ENCODE assay signal across 20 cellular contexts in the genomic region with DNA sequence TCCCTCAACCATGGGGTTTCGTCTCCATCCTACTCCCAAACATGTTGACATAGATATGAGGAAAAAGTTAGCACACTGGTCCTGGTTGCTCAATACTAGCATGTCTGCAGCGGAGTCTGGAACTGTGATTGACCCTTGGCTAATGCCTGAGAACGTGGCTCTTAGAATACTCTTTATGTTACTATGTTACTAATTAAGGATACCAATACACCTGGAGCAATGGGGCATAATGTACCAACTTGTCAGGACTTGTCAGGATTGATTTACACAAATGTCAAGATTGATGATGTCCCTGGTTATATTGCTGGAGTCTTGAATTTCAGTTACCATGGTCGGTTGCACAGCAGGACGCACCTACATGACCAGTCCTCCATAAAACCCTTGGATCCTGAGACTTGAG.
A peak's percentile ranks its signal among the peaks of the same experiment; 100 is the strongest.
DNase-seq lines count a peak whose midpoint lies in the region; ATAC-seq, FAIRE-seq and TF ChIP-seq lines count a peak whose summit lies in the region.
"Had no signal": no experiment of that assay in that cellular context is flagged by ENCODE, and none has a peak within 500 bp of the region (broad histone marks: within the 10 kb centered on the region; RNA-seq: fewer than 3 reads in every experiment).

No MANE protein-coding gene starts in this region.

- H3K79me2 ChIP-seq in keratinocyte (ENCODE audit: control insufficient read depth, insufficient read depth, low read length), result no peaks in the 10 kb centered on the region

- TF ChIP-seq CTCF in keratinocyte (optimal IDR thresholded peaks at IDR 0.05 in 1 of 3, IDR thresholded peaks at IDR 0.05 in 1 of 3, conservative IDR thresholded peaks at IDR 0.05 in 1 of 3; ENCODE audit: extremely low read depth in 1 of 3, insufficient read depth in 2 of 3, low read length in 3 of 3), result no peak
- no peak for TF ChIP-seq CTCF in activated CD8-positive, alpha-beta T cell treated with anti-CD3 and anti-CD28 coated beads for 36 hours (IDR thresholded peaks at IDR 0.05)

- CTCF ChIA-PET in activated CD8-positive, alpha-beta T cell treated with anti-CD3 and anti-CD28 coated beads for 36 hours (lab: Charles Lee), result no interaction called here

- no peaks in the 10 kb centered on the region for H3K4me1 Mint-ChIP-seq in activated CD8-positive, alpha-beta T cell treated with anti-CD3 and anti-CD28 coated beads for 36 hours (ENCODE audit: low read depth)
- H3K4me1 Mint-ChIP-seq: activated naive CD4-positive, alpha-beta T cell treated with anti-CD3 and anti-CD28 coated beads, Interleukin-2, amount 50 U/mL, for 24 hours had no signal

- H3K9me3 ChIP-seq in keratinocyte (ENCODE audit: control insufficient read depth, low read depth, low read length), result no peaks in the 10 kb centered on the region

- H2AFZ ChIP-seq in keratinocyte (ENCODE audit: control insufficient read depth, low read length), result peak overlapping the region; percentile 89

- no peaks in the 10 kb centered on the region for H3K36me3 ChIP-seq in keratinocyte (ENCODE audit: control insufficient read depth in 2 of 2, extremely low read depth in 1 of 2, insufficient read depth in 2 of 2, low read length in 2 of 2)
- H3K36me3 ChIP-seq: cardiac muscle cell, left ventricle myocardium inferior had no signal

- no peaks in the 10 kb centered on the region for H3K36me3 Mint-ChIP-seq in activated CD8-positive, alpha-beta T cell treated with anti-CD3 and anti-CD28 coated beads for 36 hours (ENCODE audit: low read depth)
- H3K36me3 Mint-ChIP-seq: activated naive CD4-positive, alpha-beta T cell treated with anti-CD3 and anti-CD28 coated beads, Interleukin-2, amount 50 U/mL, for 24 hours had no signal

- peak overlapping the region; percentile 75 for H3K27ac ChIP-seq in keratinocyte (ENCODE audit: control insufficient read depth, insufficient read depth, low read length)
- H3K27ac ChIP-seq: cardiac muscle cell, left ventricle myocardium inferior had no signal

- peak overlapping the region; percentile 29 for H3K9ac ChIP-seq in keratinocyte (ENCODE audit: control insufficient read depth, extremely low read depth, insufficient read depth, low read length)

- POLR2A ChIA-PET in activated CD8-positive, alpha-beta T cell treated with anti-CD3 and anti-CD28 coated beads for 36 hours (lab: Charles Lee), result no interaction called here

- peak; percentile 16 for ATAC-seq in GM19035 (IDR thresholded peaks at IDR 0.05; ENCODE audit: unreplicated experiment)
- peak; percentile 9 for ATAC-seq in HG02981 (IDR thresholded peaks at IDR 0.05; ENCODE audit: unreplicated experiment)
- ATAC-seq in stimulated activated naive CD8-positive, alpha-beta T cell treated with anti-CD3 and anti-CD28 coated beads, Interleukin-15, Interleukin-2, amounts not matched to agents 100 U/mL and 50 U/mL, for 24 hours, result no peak
- no peak for ATAC-seq in activated CD8-positive, alpha-beta T cell treated with anti-CD3 and anti-CD28 coated beads for 36 hours
- ATAC-seq: HepG2 had no signal

- intact Hi-C loops in activated CD8-positive, alpha-beta T cell treated with anti-CD3 and anti-CD28 coated beads for 36 hours (cut with micrococcal nuclease), result no loop called here

- H3K9me1 ChIP-seq in keratinocyte (ENCODE audit: control insufficient read depth, extremely low read depth, insufficient read depth, low read length), result no peaks in the 10 kb centered on the region

- no peaks in the 10 kb centered on the region for H3K27me3 Mint-ChIP-seq in activated CD8-positive, alpha-beta T cell treated with anti-CD3 and anti-CD28 coated beads for 36 hours
- H3K27me3 Mint-ChIP-seq: activated naive CD4-positive, alpha-beta T cell treated with anti-CD3 and anti-CD28 coated beads, Interleukin-2, amount 50 U/mL, for 24 hours; stimulated activated naive CD8-positive, alpha-beta T cell treated with anti-CD3 and anti-CD28 coated beads, Interleukin-15, Interleukin-2, amounts not matched to agents 100 ng/mL and 50 ng/mL, for 24 hours had no signal

- H3K4me3 ChIP-seq in keratinocyte (ENCODE audit: control insufficient read depth in 2 of 3, extremely low read depth in 1 of 3, insufficient read depth in 2 of 3, low read depth in 1 of 3, low read length in 3 of 3), result no peak overlapping the region
- H3K4me3 ChIP-seq: cardiac muscle cell, left ventricle myocardium inferior had no signal

- peaks cover 4% of the 10 kb centered on the region for H3K9me3 Mint-ChIP-seq in activated CD8-positive, alpha-beta T cell treated with anti-CD3 and anti-CD28 coated beads for 36 hours
- H3K9me3 Mint-ChIP-seq: activated naive CD4-positive, alpha-beta T cell treated with anti-CD3 and anti-CD28 coated beads, Interleukin-2, amount 50 U/mL, for 24 hours had no signal

- H3K4me2 ChIP-seq in keratinocyte (ENCODE audit: control insufficient read depth, extremely low read depth, insufficient read depth, low read depth, low read length), result peak overlapping the region; percentile 61

- no peak overlapping the region for H3K4me3 Mint-ChIP-seq in activated CD8-positive, alpha-beta T cell treated with anti-CD3 and anti-CD28 coated beads for 36 hours
- H3K4me3 Mint-ChIP-seq: activated naive CD4-positive, alpha-beta T cell treated with anti-CD3 and anti-CD28 coated beads, Interleukin-2, amount 50 U/mL, for 24 hours; stimulated activated naive CD8-positive, alpha-beta T cell treated with anti-CD3 and anti-CD28 coated beads, Interleukin-15, Interleukin-2, amounts not matched to agents 100 ng/mL and 50 ng/mL, for 24 hours had no signal

- dilution Hi-C loops in keratinocyte (cut with MboI; ENCODE audit: extremely low pct_ligation_motif_present, low sequenced_read_pairs), result no loop called here

- H3K4me1 ChIP-seq in keratinocyte (ENCODE audit: control insufficient read depth, extremely low read depth, insufficient read depth, low read length), result peaks cover 8% of the 10 kb centered on the region
- H3K4me1 ChIP-seq: left ventricle myocardium inferior had no signal

- H3K27ac Mint-ChIP-seq in activated CD8-positive, alpha-beta T cell treated with anti-CD3 and anti-CD28 coated beads for 36 hours, result no peak overlapping the region
- H3K27ac Mint-ChIP-seq: activated naive CD4-positive, alpha-beta T cell treated with anti-CD3 and anti-CD28 coated beads, Interleukin-2, amount 50 U/mL, for 24 hours; stimulated activated naive CD8-positive, alpha-beta T cell treated with anti-CD3 and anti-CD28 coated beads, Interleukin-15, Interleukin-2, amounts not matched to agents 100 ng/mL and 50 ng/mL, for 24 hours had no signal

- peak; percentile 44 for DNase-seq in NCI-H510A treated with DMSO at 0.1 percent for 48 hours (lab: John Stamatoyannopoulos, UW)
- no peak for DNase-seq in keratinocyte (ENCODE audit: low read depth, low spot score)
- no peak for DNase-seq in stimulated activated naive CD8-positive, alpha-beta T cell treated with anti-CD3 and anti-CD28 coated beads, Interleukin-15, Interleukin-2, amounts not matched to agents 100 U/mL and 50 U/mL, for 24 hours
- no peak for DNase-seq in SKM-1 (lab: John Stamatoyannopoulos, UW; ENCODE audit: unreplicated experiment)
- DNase-seq in activated CD8-positive, alpha-beta T cell treated with anti-CD3 and anti-CD28 coated beads for 36 hours, result no peak
- no peak for DNase-seq in NCI-H774 (lab: John Stamatoyannopoulos, UW)
- DNase-seq: activated CD4-positive, CD25-positive, alpha-beta regulatory T cell treated with anti-CD3 and anti-CD28 coated beads, Interleukin-2, amount 50 U/mL, for 72 hours; AML-193; effector CD8-positive, alpha-beta T cell; left ventricle myocardium inferior; NCI-H1092; NCI-H82; Right ventricle myocardium superior had no signal

- H4K20me1 ChIP-seq in keratinocyte (ENCODE audit: control insufficient read depth, extremely low read depth, insufficient read depth, low read length), result no peaks in the 10 kb centered on the region

- peak; percentile 44 for FAIRE-seq in keratinocyte (lab: Jason Lieb, UNC)
- FAIRE-seq: HepG2, urothelium cell line had no signal

- H3K27me3 ChIP-seq in keratinocyte (ENCODE audit: control insufficient read depth, extremely low read depth, insufficient read depth, low read length), result no peaks in the 10 kb centered on the region
- H3K27me3 ChIP-seq: cardiac muscle cell had no signal

Comparison
In these comparisons a context has a peak if more than half of its experiments do, and no peak if none do; other contexts are left out.
1. ATAC-seq: peak in GM19035 (single experiment) and HG02981 (single experiment); none in stimulated activated naive CD8-positive, alpha-beta T cell treated with anti-CD3 and anti-CD28 coated beads, Interleukin-15, Interleukin-2, amounts not matched to agents 100 U/mL and 50 U/mL, for 24 hours (single experiment) and activated CD8-positive, alpha-beta T cell treated with anti-CD3 and anti-CD28 coated beads for 36 hours (single experiment).